ENCODE assay signal across 20 cellular contexts in the genomic region with DNA sequence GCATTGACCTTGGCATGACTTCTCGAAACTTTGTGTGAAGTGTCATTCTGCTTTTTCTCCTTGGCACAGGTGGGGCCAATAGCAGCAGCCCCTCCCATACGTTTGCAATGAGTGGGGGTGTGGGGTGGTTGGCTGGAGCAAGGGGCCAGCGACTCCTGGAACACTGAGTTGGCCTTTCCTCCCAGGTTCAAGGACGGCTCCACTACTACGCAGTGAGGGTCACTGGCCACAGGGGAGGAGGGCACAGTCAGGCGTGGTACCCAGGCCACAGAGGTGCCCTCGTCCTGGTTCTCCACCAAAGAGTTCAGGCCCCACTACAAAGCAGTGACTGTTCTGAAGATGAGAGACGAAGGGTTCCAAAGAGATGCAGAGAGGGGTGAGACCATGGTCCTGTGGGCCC.
"Had no signal": no experiment of that assay in that cellular context is flagged by ENCODE, and none has a peak within 500 bp of the region (broad histone marks: within the 10 kb centered on the region; RNA-seq: fewer than 3 reads in every experiment).

No MANE protein-coding gene starts in this region.

- H3K4me1 Mint-ChIP-seq: natural killer cell; stimulated activated naive CD8-positive, alpha-beta T cell treated with anti-CD3 and anti-CD28 coated beads, Interleukin-15, amount 100 ng/mL, for 72 hours had no signal

- H3K4me3 Mint-ChIP-seq: effector memory CD8-positive, alpha-beta T cell; natural killer cell; stimulated activated naive CD8-positive, alpha-beta T cell treated with anti-CD3 and anti-CD28 coated beads, Interleukin-15, amount 100 ng/mL, for 72 hours had no signal

- H3K27me3 Mint-ChIP-seq: progenitor cell of endocrine pancreas; stimulated activated naive CD8-positive, alpha-beta T cell treated with anti-CD3 and anti-CD28 coated beads, Interleukin-15, amount 100 ng/mL, for 72 hours had no signal

- H3K27ac Mint-ChIP-seq: effector memory CD8-positive, alpha-beta T cell; natural killer cell; progenitor cell of endocrine pancreas; stimulated activated naive CD8-positive, alpha-beta T cell treated with anti-CD3 and anti-CD28 coated beads, Interleukin-15, amount 100 ng/mL, for 72 hours had no signal

- DNase-seq: cortex of kidney; effector memory CD8-positive, alpha-beta T cell; erythroblast; gastrocnemius medialis; hippocampal formation; left cardiac atrium; left ventricle myocardium inferior; lower lobe of right lung; small intestine; stimulated activated CD4-positive, alpha-beta T cell treated with anti-CD3 and anti-CD28 coated beads, Interleukin-12 subunit alpha, Interleukin-12 subunit beta, amount 100 ng/mL, for 4 hours; stimulated activated CD4-positive, alpha-beta T cell treated with anti-CD3 and anti-CD28 coated beads, Interleukin-1b, Interleukin-23, amount 100 ng/mL, for 48 hours; stimulated activated CD4-positive, alpha-beta T cell treated with anti-CD3 and anti-CD28 coated beads, Interleukin-4, amount 100 ng/mL, for 1 hour; stimulated activated CD8-positive, alpha-beta memory T cell treated with anti-CD3 and anti-CD28 coated beads, Interleukin-4, amount 100 ng/mL, for 48 hours; stimulated activated naive CD4-positive, alpha-beta T cell; stimulated activated naive CD8-positive, alpha-beta T cell treated with anti-CD3 and anti-CD28 coated beads, Interleukin-15, amount 100 ng/mL, for 72 hours; trophoblast cell had no signal

- ATAC-seq: effector memory CD8-positive, alpha-beta T cell; gastrocnemius medialis; lower lobe of right lung; natural killer cell; pancreas; right lobe of liver; stimulated activated naive CD8-positive, alpha-beta T cell treated with anti-CD3 and anti-CD28 coated beads, Interleukin-15, amount 100 ng/mL, for 72 hours had no signal

- H3K9me3 Mint-ChIP-seq: effector memory CD8-positive, alpha-beta T cell; natural killer cell; stimulated activated naive CD8-positive, alpha-beta T cell treated with anti-CD3 and anti-CD28 coated beads, Interleukin-15, amount 100 ng/mL, for 72 hours had no signal

- H3K36me3 Mint-ChIP-seq: natural killer cell had no signal
